9 cellular contexts compared by ENCODE assay signal in the genomic region with DNA sequence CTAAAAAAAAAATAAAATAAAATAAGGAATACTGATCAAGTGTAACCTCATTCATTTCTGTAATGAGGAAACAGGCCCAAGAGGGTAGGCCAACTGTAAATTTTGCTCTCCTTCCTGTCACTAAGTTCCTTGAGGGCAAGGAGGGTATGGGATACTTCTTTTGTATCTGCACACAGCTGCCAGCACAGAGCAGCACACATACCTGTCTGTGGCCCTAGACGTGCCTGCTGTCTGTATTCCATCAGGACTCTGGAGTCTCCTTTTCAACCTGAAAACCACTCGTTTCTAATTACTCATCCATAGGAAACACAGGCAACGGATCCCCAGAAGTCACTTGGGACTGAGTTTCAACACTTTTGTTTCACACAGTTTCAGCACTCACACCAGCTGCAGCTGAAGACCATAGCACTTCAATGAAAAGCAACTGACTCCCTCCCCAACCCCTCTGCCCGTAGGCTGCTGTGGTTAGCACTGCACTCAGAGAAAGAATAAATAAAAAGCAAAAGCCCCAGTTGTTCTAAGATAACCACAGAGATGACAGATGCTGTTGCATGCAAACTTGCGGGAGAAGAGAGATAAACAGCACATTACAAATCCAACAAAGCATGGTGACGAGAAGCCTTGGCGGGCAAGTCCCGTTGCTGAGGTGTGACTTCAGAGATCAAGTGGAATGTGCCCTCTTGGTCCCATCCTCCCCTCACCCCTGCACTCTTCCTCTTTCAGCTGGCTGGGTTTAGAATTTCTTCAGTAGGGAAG. TPM values are rescaled to one million over a fixed set of nuclear protein-coding genes. Genes with fewer than 3 reads are reported as not detected.
A peak's percentile ranks its signal among the peaks of the same experiment; 100 is the strongest.
DNase-seq lines count a peak whose midpoint lies in the region; ATAC-seq lines count a peak whose summit lies in the region.
"Had no signal": no experiment of that assay in that cellular context is flagged by ENCODE, and none has a peak within 500 bp of the region (broad histone marks: within the 10 kb centered on the region; RNA-seq: fewer than 3 reads in every experiment).

No MANE protein-coding gene starts in this region.

- H3K36me3 Mint-ChIP-seq in T-helper 1 cell treated with Interleukin-12 subunit alpha and Interleukin-12 subunit beta and Interleukin-4 antibody, amounts not matched to agents 30 μg/mL and 1 μg/mL, for 36 hours (ENCODE audit: low read depth) = peaks cover 71% of the 10 kb centered on the region

- H3K27me3 Mint-ChIP-seq in T-helper 1 cell treated with Interleukin-12 subunit alpha and Interleukin-12 subunit beta and Interleukin-4 antibody, amounts not matched to agents 30 μg/mL and 1 μg/mL, for 36 hours (ENCODE audit: low read depth) = no peaks in the 10 kb centered on the region

- peaks cover 45% of the 10 kb centered on the region for H3K4me1 Mint-ChIP-seq in T-helper 1 cell treated with Interleukin-12 subunit alpha and Interleukin-12 subunit beta and Interleukin-4 antibody, amounts not matched to agents 30 μg/mL and 1 μg/mL, for 36 hours (ENCODE audit: low read depth)

- intact Hi-C loops in Right ventricle myocardium inferior (cut with DNase I) (no loop called here), cardiac septum (cut with DNase I) (no loop called here)

- peaks cover 24% of the 10 kb centered on the region for H3K9me3 Mint-ChIP-seq in T-helper 1 cell treated with Interleukin-12 subunit alpha and Interleukin-12 subunit beta and Interleukin-4 antibody, amounts not matched to agents 30 μg/mL and 1 μg/mL, for 36 hours
- H3K9me3 Mint-ChIP-seq: nephron had no signal

- peak overlapping the region; percentile 81 for H3K4me3 Mint-ChIP-seq in T-helper 1 cell treated with Interleukin-12 subunit alpha and Interleukin-12 subunit beta and Interleukin-4 antibody, amounts not matched to agents 30 μg/mL and 1 μg/mL, for 36 hours
- H3K4me3 Mint-ChIP-seq: nephron had no signal

- peak overlapping the region; percentile 96 for H3K27ac Mint-ChIP-seq in T-helper 1 cell treated with Interleukin-12 subunit alpha and Interleukin-12 subunit beta and Interleukin-4 antibody, amounts not matched to agents 30 μg/mL and 1 μg/mL, for 36 hours
- H3K27ac Mint-ChIP-seq: nephron had no signal

- ATAC-seq in Right ventricle myocardium inferior (peak; percentile 67), HG03139 (IDR thresholded peaks at IDR 0.05; ENCODE audit: unreplicated experiment) (peak; percentile 62)

- DNase-seq in Right ventricle myocardium inferior (ENCODE audit: missing footprints) (no peak), cardiac septum (ENCODE audit: low spot score) (no peak), left kidney (ENCODE audit: low read depth, low spot score) (peak; percentile 87), NCI-H1930 (lab: John Stamatoyannopoulos, UW) (no peak), hippocampal formation (lab: John Stamatoyannopoulos, UW) (no peak), NCI-H1417 treated with DMSO at 0.1 percent for 48 hours (lab: John Stamatoyannopoulos, UW) (no peak)

RNA-seq across cellular contexts. Expression of gene CRACR2A, which starts 24.9 kb away (rescaled TPM):
- total RNA-seq in Right ventricle myocardium inferior (4.5 TPM), cardiac septum (2.3 TPM)
